Comparison of ENCODE assay signal across 22 cellular contexts in genomic region chr7:35780070-35780469, GRCh38.
"Had no signal": no experiment of that assay in that cellular context is flagged by ENCODE, and none has a peak within 500 bp of the region (broad histone marks: within the 10 kb centered on the region; RNA-seq: fewer than 3 reads in every experiment).

No MANE protein-coding gene starts in this region.

- DNase-seq: activated B cell treated with CpG ODN at 0.5 μM for 24 hours; activated CD4-positive, alpha-beta memory T cell treated with anti-CD3 and anti-CD28 coated beads for 36 hours; activated CD4-positive, alpha-beta T cell treated with anti-CD3 and anti-CD28 coated beads for 48 hours; activated effector memory CD4-positive, alpha-beta T cell treated with Interleukin-2 at 50 U/mL for 16 hours; activated naive CD4-positive, alpha-beta T cell treated with anti-CD3 and anti-CD28 coated beads, Interleukin-2, amount 10 ng/mL, durations not matched to agents 7 days and 5 days; activated naive CD8-positive, alpha-beta T cell treated with anti-CD3 and anti-CD28 coated beads, Interleukin-2, amount 50 U/mL, for 24 hours; activated T-cell treated with anti-CD3 and anti-CD28 coated beads, Interleukin-2, amount 50 U/mL, for 72 hours; brain microvascular endothelial cell; endodermal cell; heart left ventricle; kidney; lower lobe of right lung; naive thymus-derived CD8-positive, alpha-beta T cell; stimulated activated CD4-positive, alpha-beta T cell treated with anti-CD3 and anti-CD28 coated beads, Interleukin-4, amount 100 ng/mL, for 24 hours; stimulated activated naive CD8-positive, alpha-beta T cell treated with anti-CD3 and anti-CD28 coated beads, Interleukin-15, Interleukin-2, amounts not matched to agents 100 U/mL and 50 U/mL, for 24 hours; SW 1271; T-helper 17 cell had no signal

- H3K9me3 ChIP-seq: ascending aorta, heart left ventricle, lower lobe of right lung, tibial nerve had no signal

- H3K36me3 ChIP-seq: ascending aorta, brain microvascular endothelial cell, heart left ventricle, lower lobe of right lung, neural progenitor cell, tibial nerve had no signal

- H3K4me3 ChIP-seq: ascending aorta, coronary artery, heart left ventricle, lower lobe of right lung, neural progenitor cell, tibial nerve had no signal

- H3K27me3 ChIP-seq: ascending aorta, brain microvascular endothelial cell, heart left ventricle, neural progenitor cell, tibial nerve had no signal

- H3K4me1 ChIP-seq: ascending aorta, lower lobe of right lung, neural progenitor cell had no signal

- H3K27ac ChIP-seq: ascending aorta, brain microvascular endothelial cell, coronary artery, epithelial cell of prostate, heart left ventricle, lower lobe of right lung, neural progenitor cell had no signal
